In the genomic region with DNA sequence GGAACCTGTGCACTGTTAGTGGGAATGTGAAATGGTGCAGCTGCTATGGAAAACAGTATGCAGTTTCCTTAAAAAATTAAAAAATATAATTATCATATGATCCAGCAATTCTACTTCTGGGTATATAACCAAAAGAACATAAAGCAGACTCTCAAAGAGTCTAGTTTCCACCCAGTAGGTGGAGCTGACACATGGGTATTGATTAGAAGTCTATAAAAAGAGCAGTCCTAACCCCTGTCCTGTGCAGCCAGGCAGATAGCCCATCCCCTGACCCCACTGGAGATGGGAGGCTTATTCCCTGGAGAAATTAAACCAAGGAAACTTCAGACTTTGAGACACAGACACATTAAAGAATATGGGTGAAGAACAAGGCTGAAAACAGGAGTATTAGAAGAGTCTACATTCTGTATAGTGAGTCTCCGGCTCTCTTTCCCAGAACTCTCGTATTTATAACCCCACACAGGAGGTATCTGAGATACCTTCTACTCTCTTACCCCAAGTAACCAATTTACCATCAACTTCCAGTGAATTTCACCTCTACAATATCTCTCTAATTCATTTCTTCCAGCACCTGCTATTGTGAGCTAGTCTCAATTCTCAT, we compare ENCODE assay signal across 11 cellular contexts.
A peak's percentile ranks its signal among the peaks of the same experiment; 100 is the strongest.
DNase-seq lines count a peak whose midpoint lies in the region; ATAC-seq and TF ChIP-seq lines count a peak whose summit lies in the region.
"Had no signal": no experiment of that assay in that cellular context is flagged by ENCODE, and none has a peak within 500 bp of the region (broad histone marks: within the 10 kb centered on the region; RNA-seq: fewer than 3 reads in every experiment).

No MANE protein-coding gene starts in this region.

- H3K36me3 ChIP-seq in right lobe of liver (no peaks in the 10 kb centered on the region), heart left ventricle (no peaks in the 10 kb centered on the region), mesenchymal stem cell (ENCODE audit: control insufficient read depth in 1 of 2, insufficient read depth in 2 of 2, low read depth in 1 of 2, low read length in 2 of 2) (no peaks in the 10 kb centered on the region)

- 81% methylated on average over 2 of the region's 2 CpGs for WGBS in right lobe of liver (ENCODE audit: insufficient coverage, low coverage, low lambda C conversion rate, missing lambda C conversion rate)
- WGBS in heart left ventricle, 4 donors = 78 to 85% (median 83%) methylated on average over 2 of the region's 2 CpGs
- 58% methylated on average over 2 of the region's 2 CpGs for WGBS in mesenchymal stem cell

- TF ChIP-seq POLR2A in right lobe of liver (IDR thresholded peaks at IDR 0.05) (no peak), heart left ventricle (IDR thresholded peaks at IDR 0.05) (no peak)

- H3K4me3 ChIP-seq in right lobe of liver = no peak overlapping the region
- no peak overlapping the region for H3K4me3 ChIP-seq in heart left ventricle
- H3K4me3 ChIP-seq in mesenchymal stem cell (ENCODE audit: insufficient read depth in 1 of 2, low read depth in 1 of 2, low read length in 2 of 2) = no peak overlapping the region

- H3K23ac ChIP-seq in mesenchymal stem cell (ENCODE audit: low read length in 2 of 2) = no peak overlapping the region

- H3K27me3 ChIP-seq in right lobe of liver (no peaks in the 10 kb centered on the region), heart left ventricle (no peaks in the 10 kb centered on the region), mesenchymal stem cell (ENCODE audit: control insufficient read depth in 1 of 2, insufficient read depth in 1 of 2, low read length in 2 of 2) (no peaks in the 10 kb centered on the region)

- no peak overlapping the region for H2AFZ ChIP-seq in mesenchymal stem cell (ENCODE audit: low read depth, low read length)

- H2AK5ac ChIP-seq in mesenchymal stem cell (ENCODE audit: low read length, severe bottlenecking) = no peak overlapping the region

- no peak overlapping the region for H3K14ac ChIP-seq in mesenchymal stem cell (ENCODE audit: low read length in 2 of 2)

- H3K27ac ChIP-seq in right lobe of liver = no peak overlapping the region
- no peak overlapping the region for H3K27ac ChIP-seq in heart left ventricle
- H3K27ac ChIP-seq in mesenchymal stem cell (ENCODE audit: low read length, poor library complexity, severe bottlenecking) = no peak overlapping the region

- H3K9me3 ChIP-seq in right lobe of liver = no peaks in the 10 kb centered on the region
- peaks cover 0 to 5% (median 0%) of the 10 kb centered on the region in 12 donors for H3K9me3 ChIP-seq in heart left ventricle
- peaks cover 7% of the 10 kb centered on the region for H3K9me3 ChIP-seq in mesenchymal stem cell (ENCODE audit: control insufficient read depth, low read length)

- intact Hi-C loops in right lobe of liver (cut with DNase I) (no loop called here), heart left ventricle (cut with DNase I) (no loop called here)

- no peak overlapping the region for H3K18ac ChIP-seq in mesenchymal stem cell (ENCODE audit: low read depth in 1 of 2, low read length in 2 of 2)

- H3K9ac ChIP-seq in mesenchymal stem cell (ENCODE audit: low read length) = no peak overlapping the region

- no peaks in the 10 kb centered on the region for H3K4me1 ChIP-seq in right lobe of liver
- no peaks in the 10 kb centered on the region for H3K4me1 ChIP-seq in heart left ventricle
- no peaks in the 10 kb centered on the region for H3K4me1 ChIP-seq in mesenchymal stem cell (ENCODE audit: control insufficient read depth, insufficient read depth, low read depth, low read length)

- ATAC-seq in right lobe of liver (peak in 3 of 4 donors; percentile 51 to 84 (median 56)), heart left ventricle (no peak)

- peak; percentile 30 for DNase-seq in DMS 273 (lab: John Stamatoyannopoulos, UW; ENCODE audit: unreplicated experiment)
- DNase-seq in DMS 273 treated with DMSO at 0.1 percent for 48 hours (lab: John Stamatoyannopoulos, UW) = no peak
- DNase-seq in HT-29 (ENCODE audit: low spot score) = peak; percentile 32
- peak; percentile 77 for DNase-seq in SK-MEL-5 (ENCODE audit: low read depth, low spot score)
- DNase-seq in right lobe of liver = no peak
- no peak for DNase-seq in heart left ventricle
- no peak for DNase-seq in DMS114 treated with DMSO at 0.1 percent for 48 hours (lab: John Stamatoyannopoulos, UW; ENCODE audit: unreplicated experiment)
- DNase-seq in mesenchymal stem cell = no peak
- DNase-seq: 8988T, erythroblast, Karpas-422 had no signal

- H3K79me1 ChIP-seq in mesenchymal stem cell (replicated peaks; ENCODE audit: low read length, poor library complexity, severe bottlenecking) = no peaks in the 10 kb centered on the region

- H3K4ac ChIP-seq in mesenchymal stem cell (ENCODE audit: low read depth in 1 of 2, low read length in 2 of 2) = no peak overlapping the region

- H4K91ac ChIP-seq in mesenchymal stem cell (ENCODE audit: low read length) = no peak overlapping the region

- no peak overlapping the region for H2BK120ac ChIP-seq in mesenchymal stem cell (ENCODE audit: low read depth, low read length)

- H3K4me2 ChIP-seq in mesenchymal stem cell (ENCODE audit: low read length, poor library complexity, severe bottlenecking) = no peak overlapping the region

- H2BK15ac ChIP-seq in mesenchymal stem cell (ENCODE audit: low read depth, poor library complexity, severe bottlenecking) = no peak overlapping the region

- TF ChIP-seq CTCF in right lobe of liver (IDR thresholded peaks at IDR 0.05) (peak; percentile 12 to 44 (median 28)), heart left ventricle (IDR thresholded peaks at IDR 0.05) (peak in 3 of 12 donors; percentile 11 to 19 (median 17))

- H4K8ac ChIP-seq in mesenchymal stem cell (ENCODE audit: low read length) = no peak overlapping the region

- H2BK12ac ChIP-seq in mesenchymal stem cell (ENCODE audit: low read length in 2 of 2) = no peak overlapping the region

- in situ Hi-C loops in SK-MEL-5 (cut with HindIII; ENCODE audit: low pct_unique_long_range_greater_than_20kb, low sequenced_read_pairs) = no loop called here

- H2BK5ac ChIP-seq in mesenchymal stem cell (ENCODE audit: low read depth, low read length, poor library complexity, severe bottlenecking) = no peak overlapping the region

Comparison
In these comparisons a context has a peak if more than half of its experiments do, and no peak if none do; other contexts are left out.
1. DNase-seq: peak in DMS 273 (single experiment), HT-29 (single experiment) and SK-MEL-5 (single experiment); none in DMS 273 treated with DMSO at 0.1 percent for 48 hours (single experiment), right lobe of liver (0 of 3), heart left ventricle (0 of 5), DMS114 treated with DMSO at 0.1 percent for 48 hours (single experiment) and mesenchymal stem cell (single experiment).
2. ATAC-seq: peak in right lobe of liver (3 of 4); none in heart left ventricle (0 of 4).